Comparison of ENCODE assay signal across 25 cellular contexts in the genomic region with DNA sequence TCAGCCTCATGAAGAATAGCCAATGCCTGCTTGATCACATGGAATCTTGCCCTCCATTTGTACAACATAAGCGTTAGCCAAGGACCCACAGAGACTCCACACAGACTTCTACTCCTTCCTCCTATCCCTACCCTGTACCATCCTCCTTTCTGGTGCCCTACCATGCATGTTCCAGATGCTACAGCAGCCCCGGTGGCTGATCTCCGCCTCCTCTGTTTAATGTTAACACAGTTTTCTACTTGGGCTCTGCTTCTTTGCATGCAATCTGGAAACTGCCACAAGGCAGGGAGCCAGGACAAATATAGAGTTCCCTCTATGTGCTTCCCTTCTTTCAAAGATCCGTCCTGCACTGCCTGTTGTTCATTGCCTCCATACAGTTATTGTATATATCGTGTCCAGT.
DNase-seq lines count a peak whose midpoint lies in the region; ATAC-seq and TF ChIP-seq lines count a peak whose summit lies in the region.
"Had no signal": no experiment of that assay in that cellular context is flagged by ENCODE, and none has a peak within 500 bp of the region (broad histone marks: within the 10 kb centered on the region; RNA-seq: fewer than 3 reads in every experiment).

No MANE protein-coding gene starts in this region.

- no peak overlapping the region for H4K5ac ChIP-seq in H9 (ENCODE audit: insufficient read length, low read depth, low read length)

- POLR2A ChIA-PET in activated CD4-positive, alpha-beta T cell treated with anti-CD3 and anti-CD28 coated beads for 36 hours (lab: Charles Lee) = no interaction called here

- H3K27me3 ChIP-seq in H9 (ENCODE audit: insufficient read depth, low read length) = no peaks in the 10 kb centered on the region

- no peak for ATAC-seq in activated CD4-positive, alpha-beta T cell treated with anti-CD3 and anti-CD28 coated beads for 36 hours
- no peak for ATAC-seq in GM21360 (IDR thresholded peaks at IDR 0.05; ENCODE audit: unreplicated experiment)
- ATAC-seq: CD8-positive, alpha-beta T cell; HepG2; K562 had no signal

- H4K91ac ChIP-seq in H9 (ENCODE audit: insufficient read length, low read depth, low read length) = no peak overlapping the region

- H3K27ac Mint-ChIP-seq in H9 (no peak overlapping the region; a peak in 1 of 7 replicates), osteocyte (ENCODE audit: unreplicated experiment) (no peak overlapping the region)
- no peak overlapping the region for H3K27ac Mint-ChIP-seq in activated CD4-positive, alpha-beta T cell treated with anti-CD3 and anti-CD28 coated beads for 36 hours
- H3K27ac Mint-ChIP-seq: CD8-positive, alpha-beta T cell had no signal

- CTCF ChIA-PET in activated CD4-positive, alpha-beta T cell treated with anti-CD3 and anti-CD28 coated beads for 36 hours (lab: Charles Lee) = no interaction called here

- DNase-seq in H9 = no peak
- DNase-seq in astrocyte of the spinal cord (ENCODE audit: low read depth, low spot score) = peak; percentile 8
- peak; percentile 15 for DNase-seq in fibroblast of peridontal ligament (ENCODE audit: extremely low read depth)
- no peak for DNase-seq in osteocyte (ENCODE audit: extremely low spot score, unreplicated experiment)
- no peak for DNase-seq in HUDEP-2 (lab: John Stamatoyannopoulos, UW; ENCODE audit: unreplicated experiment in 76 of 76)
- DNase-seq in stimulated activated CD4-positive, alpha-beta T cell treated with anti-CD3 and anti-CD28 coated beads, Interleukin-4, amount 100 ng/mL, for 1 hour = no peak
- no peak for DNase-seq in activated CD4-positive, alpha-beta T cell treated with anti-CD3 and anti-CD28 coated beads for 36 hours
- DNase-seq: Caco-2; CD8-positive, alpha-beta T cell; DMS79 treated with DMSO at 0.1 percent for 48 hours; Kasumi-1; MV-4-11; NCI-H1105; NCI-H1436 treated with DMSO at 0.1 percent for 48 hours; NCI-H187 treated with DMSO at 0.1 percent for 48 hours; NCI-H524 treated with DMSO at 0.1 percent for 48 hours; NCI-H82; NK-92 treated with Interleukin-12 subunit alpha and Interleukin-12 subunit beta, amount 100 ng/mL, for 24 hours; PC-9; Right ventricle myocardium superior; RPMI8226 had no signal

- TF ChIP-seq CTCF in H9 (conservative IDR thresholded peaks at IDR 0.05) = no peak; the same call in 2 of the 3 replicates
- TF ChIP-seq CTCF in astrocyte of the spinal cord (IDR thresholded peaks at IDR 0.05; ENCODE audit: low read depth, low read length) = no peak
- TF ChIP-seq CTCF in osteocyte (IDR thresholded peaks at IDR 0.05) = peak; percentile 15

- H3K27me3 Mint-ChIP-seq in H9 (ENCODE audit: low read depth) = no peaks in the 10 kb centered on the region
- H3K27me3 Mint-ChIP-seq in osteocyte (ENCODE audit: unreplicated experiment) = no peaks in the 10 kb centered on the region
- no peaks in the 10 kb centered on the region for H3K27me3 Mint-ChIP-seq in activated CD4-positive, alpha-beta T cell treated with anti-CD3 and anti-CD28 coated beads for 36 hours

- in situ Hi-C loops in astrocyte of the spinal cord (cut with HindIII; ENCODE audit: low sequenced_read_pairs) = no loop called here

- H2BK15ac ChIP-seq in H9 (ENCODE audit: low read depth, low read length) = no peak overlapping the region

- no peak overlapping the region for H2AK5ac ChIP-seq in H9 (ENCODE audit: insufficient read length, low read length)

- H3K9ac ChIP-seq in H9 (ENCODE audit: extremely low read depth, insufficient read length, low read length) = no peak overlapping the region

- H3K14ac ChIP-seq in H9 (ENCODE audit: insufficient read depth, low read length) = no peak overlapping the region

- no peak overlapping the region for H3K56ac ChIP-seq in H9 (ENCODE audit: insufficient read length, low read depth, low read length)

- H2AFZ ChIP-seq in H9 (ENCODE audit: low read length) = peak overlapping the region; percentile 67
- H2AFZ ChIP-seq: PC-9 had no signal

- H3K36me3 Mint-ChIP-seq in H9 (ENCODE audit: insufficient read depth in 1 of 3, low read depth in 3 of 3) (no peaks in the 10 kb centered on the region), osteocyte (ENCODE audit: unreplicated experiment) (no peaks in the 10 kb centered on the region)
- H3K36me3 Mint-ChIP-seq in activated CD4-positive, alpha-beta T cell treated with anti-CD3 and anti-CD28 coated beads for 36 hours (ENCODE audit: low read depth) = no peaks in the 10 kb centered on the region
- H3K36me3 Mint-ChIP-seq: CD8-positive, alpha-beta T cell had no signal

- H3K27ac ChIP-seq in H9 (ENCODE audit: insufficient read length, low read depth, low read length) = no peak overlapping the region
- H3K27ac ChIP-seq: C4-2B, PC-9 had no signal

- no peaks in the 10 kb centered on the region for H3K9me3 ChIP-seq in H9 (ENCODE audit: control insufficient read depth, low read depth, low read length)
- H3K9me3 ChIP-seq: Caco-2 had no signal

- H3K4me1 Mint-ChIP-seq in H9 (peaks cover 8 to 10% of the 10 kb centered on the region in 2 experiments), osteocyte (ENCODE audit: unreplicated experiment) (peaks cover 11% of the 10 kb centered on the region)
- H3K4me1 Mint-ChIP-seq in activated CD4-positive, alpha-beta T cell treated with anti-CD3 and anti-CD28 coated beads for 36 hours = no peaks in the 10 kb centered on the region

- no peak overlapping the region for H4K8ac ChIP-seq in H9 (replicated peaks; ENCODE audit: insufficient read length, low read depth, low read length)

- H3K79me2 ChIP-seq in H9 (ENCODE audit: insufficient read depth, low read length) = no peaks in the 10 kb centered on the region

- no peak overlapping the region for H3K4ac ChIP-seq in H9 (ENCODE audit: low read depth, low read length)

- no peak overlapping the region for H3T11ph ChIP-seq in H9 (ENCODE audit: low read length)

- H4K20me1 ChIP-seq in H9 (ENCODE audit: control insufficient read depth, insufficient read depth, insufficient read length) = no peaks in the 10 kb centered on the region

- no peaks in the 10 kb centered on the region for H3K79me1 ChIP-seq in H9 (ENCODE audit: insufficient read depth, low read depth, low read length, poor library complexity, severe bottlenecking)

- H3K23ac ChIP-seq in H9 (ENCODE audit: insufficient read length, low read depth, low read length) = no peak overlapping the region

- H2BK120ac ChIP-seq in H9 (ENCODE audit: low read depth, low read length, poor library complexity, severe bottlenecking) = no peak overlapping the region

- WGBS in H9 (ENCODE audit: extremely low coverage, insufficient read length, low lambda C conversion rate) = no CpG with 5 or more reads among the region's 5 CpGs

- no peak overlapping the region for H2BK5ac ChIP-seq in H9 (ENCODE audit: insufficient read length, low read length)

- no peaks in the 10 kb centered on the region for H3K9me3 Mint-ChIP-seq in H9
- no peaks in the 10 kb centered on the region for H3K9me3 Mint-ChIP-seq in osteocyte (ENCODE audit: unreplicated experiment)
- H3K9me3 Mint-ChIP-seq in activated CD4-positive, alpha-beta T cell treated with anti-CD3 and anti-CD28 coated beads for 36 hours (ENCODE audit: low read depth) = peaks cover 2% of the 10 kb centered on the region

- H3K4me3 Mint-ChIP-seq in H9 (no peak overlapping the region), osteocyte (ENCODE audit: unreplicated experiment) (no peak overlapping the region)
- no peak overlapping the region for H3K4me3 Mint-ChIP-seq in activated CD4-positive, alpha-beta T cell treated with anti-CD3 and anti-CD28 coated beads for 36 hours
- H3K4me3 Mint-ChIP-seq: CD8-positive, alpha-beta T cell had no signal

- H3K18ac ChIP-seq in H9 (ENCODE audit: insufficient read length, low read depth, low read length) = no peak overlapping the region

- H2BK12ac ChIP-seq in H9 (ENCODE audit: insufficient read length, low read depth, low read length) = no peak overlapping the region

- intact Hi-C loops in activated CD4-positive, alpha-beta T cell treated with anti-CD3 and anti-CD28 coated beads for 36 hours (cut with DNase I, micrococcal nuclease) = no loop called here

- H3K4me3 ChIP-seq in astrocyte of the spinal cord (ENCODE audit: low read depth, low read length) = no peak overlapping the region
- H3K4me3 ChIP-seq: K562, PC-9 had no signal

- H3K23me2 ChIP-seq in H9 (ENCODE audit: insufficient read length, low read depth, low read length, poor library complexity, severe bottlenecking) = no peaks in the 10 kb centered on the region

- no peak overlapping the region for H2BK20ac ChIP-seq in H9 (ENCODE audit: low read depth, low read length, poor library complexity, severe bottlenecking)

- 0 out of 2 replicates have a peak, but pooled peaks cover 3% of the 10 kb centered on the region for H3K4me1 ChIP-seq in H9 (ENCODE audit: insufficient read depth, low read length)
- H3K4me1 ChIP-seq: Caco-2 had no signal

- no peak overlapping the region for H3K4me2 ChIP-seq in H9 (ENCODE audit: insufficient read depth, insufficient read length, low read length)
- H3K4me2 ChIP-seq: PC-9 had no signal

Comparison
In these comparisons a context has a peak if more than half of its experiments do, and no peak if none do; other contexts are left out.
1. DNase-seq: peak in astrocyte of the spinal cord (single experiment) and fibroblast of peridontal ligament (single experiment); none in H9 (single experiment), osteocyte (single experiment), HUDEP-2 (0 of 76), stimulated activated CD4-positive, alpha-beta T cell treated with anti-CD3 and anti-CD28 coated beads, Interleukin-4, amount 100 ng/mL, for 1 hour (single experiment) and activated CD4-positive, alpha-beta T cell treated with anti-CD3 and anti-CD28 coated beads for 36 hours (single experiment).